2 cellular contexts compared by ENCODE assay signal in the genomic region with DNA sequence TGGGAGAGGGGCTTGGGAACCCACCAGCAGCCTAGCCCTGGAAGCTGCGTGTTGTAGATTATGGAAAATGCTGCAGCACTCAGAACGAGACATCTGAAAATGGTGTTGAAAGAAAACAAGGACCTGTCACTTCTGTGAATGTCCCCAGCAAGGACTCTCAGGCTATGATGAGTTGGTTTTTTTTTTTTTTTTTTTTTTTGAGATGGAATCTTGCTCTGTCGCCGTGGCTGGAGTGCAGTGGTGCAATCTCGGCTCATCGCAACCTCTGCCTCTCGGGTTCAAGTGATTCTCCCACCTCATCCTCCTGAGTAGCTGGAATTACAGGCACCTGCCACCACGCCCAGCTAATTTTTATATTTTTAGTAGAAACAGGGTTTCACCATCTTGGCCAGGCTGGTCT.
TF ChIP-seq lines count a peak whose summit lies in the region.
"Not testable (repeated sequence)": the region's sequence is repeated elsewhere in the genome, so short reads cannot be mapped to it uniquely, and the experiment has no call there.

No MANE protein-coding gene starts in this region.

TF ChIP-seq in K562, 482 proteins besides CTCF, POLR2A, EP300 and RAD21:
- TF ChIP-seq RCOR1 (IDR thresholded peaks at IDR 0.05; ENCODE audit: borderline replicate concordance in 1 of 2, low read depth in 2 of 2, low read length in 2 of 2) = peak in 1 of 2 experiments; percentile 61; a peak in 1 of 4 replicates
- peak; percentile 36 for TF ChIP-seq MEIS2 (IDR thresholded peaks at IDR 0.05; ENCODE audit: partially characterized antibody)
- TF ChIP-seq, protein P1, sequence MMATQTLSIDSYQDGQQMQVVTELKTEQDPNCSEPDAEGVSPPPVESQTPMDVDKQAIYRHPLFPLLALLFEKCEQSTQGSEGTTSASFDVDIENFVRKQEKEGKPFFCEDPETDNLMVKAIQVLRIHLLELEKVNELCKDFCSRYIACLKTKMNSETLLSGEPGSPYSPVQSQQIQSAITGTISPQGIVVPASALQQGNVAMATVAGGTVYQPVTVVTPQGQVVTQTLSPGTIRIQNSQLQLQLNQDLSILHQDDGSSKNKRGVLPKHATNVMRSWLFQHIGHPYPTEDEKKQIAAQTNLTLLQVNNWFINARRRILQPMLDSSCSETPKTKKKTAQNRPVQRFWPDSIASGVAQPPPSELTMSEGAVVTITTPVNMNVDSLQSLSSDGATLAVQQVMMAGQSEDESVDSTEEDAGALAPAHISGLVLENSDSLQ (IDR thresholded peaks at IDR 0.05) = peak; percentile 57
- peak in 1 of 2 experiments; percentile 53; a peak in 1 of 4 replicates for TF ChIP-seq HDAC1 (IDR thresholded peaks at IDR 0.05)
- TF ChIP-seq, protein P2, sequence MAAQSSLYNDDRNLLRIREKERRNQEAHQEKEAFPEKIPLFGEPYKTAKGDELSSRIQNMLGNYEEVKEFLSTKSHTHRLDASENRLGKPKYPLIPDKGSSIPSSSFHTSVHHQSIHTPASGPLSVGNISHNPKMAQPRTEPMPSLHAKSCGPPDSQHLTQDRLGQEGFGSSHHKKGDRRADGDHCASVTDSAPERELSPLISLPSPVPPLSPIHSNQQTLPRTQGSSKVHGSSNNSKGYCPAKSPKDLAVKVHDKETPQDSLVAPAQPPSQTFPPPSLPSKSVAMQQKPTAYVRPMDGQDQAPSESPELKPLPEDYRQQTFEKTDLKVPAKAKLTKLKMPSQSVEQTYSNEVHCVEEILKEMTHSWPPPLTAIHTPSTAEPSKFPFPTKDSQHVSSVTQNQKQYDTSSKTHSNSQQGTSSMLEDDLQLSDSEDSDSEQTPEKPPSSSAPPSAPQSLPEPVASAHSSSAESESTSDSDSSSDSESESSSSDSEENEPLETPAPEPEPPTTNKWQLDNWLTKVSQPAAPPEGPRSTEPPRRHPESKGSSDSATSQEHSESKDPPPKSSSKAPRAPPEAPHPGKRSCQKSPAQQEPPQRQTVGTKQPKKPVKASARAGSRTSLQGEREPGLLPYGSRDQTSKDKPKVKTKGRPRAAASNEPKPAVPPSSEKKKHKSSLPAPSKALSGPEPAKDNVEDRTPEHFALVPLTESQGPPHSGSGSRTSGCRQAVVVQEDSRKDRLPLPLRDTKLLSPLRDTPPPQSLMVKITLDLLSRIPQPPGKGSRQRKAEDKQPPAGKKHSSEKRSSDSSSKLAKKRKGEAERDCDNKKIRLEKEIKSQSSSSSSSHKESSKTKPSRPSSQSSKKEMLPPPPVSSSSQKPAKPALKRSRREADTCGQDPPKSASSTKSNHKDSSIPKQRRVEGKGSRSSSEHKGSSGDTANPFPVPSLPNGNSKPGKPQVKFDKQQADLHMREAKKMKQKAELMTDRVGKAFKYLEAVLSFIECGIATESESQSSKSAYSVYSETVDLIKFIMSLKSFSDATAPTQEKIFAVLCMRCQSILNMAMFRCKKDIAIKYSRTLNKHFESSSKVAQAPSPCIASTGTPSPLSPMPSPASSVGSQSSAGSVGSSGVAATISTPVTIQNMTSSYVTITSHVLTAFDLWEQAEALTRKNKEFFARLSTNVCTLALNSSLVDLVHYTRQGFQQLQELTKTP (IDR thresholded peaks at IDR 0.05; ENCODE audit: low read depth in 1 of 2, partially characterized antibody in 2 of 2) = peak in 1 of 2 experiments; percentile 82
- TF ChIP-seq C11orf30 (IDR thresholded peaks at IDR 0.05; ENCODE audit: low read depth) = peak; percentile 58; the same call in 1 of the 2 replicates
- TF ChIP-seq ADNP (tag; IDR thresholded peaks at IDR 0.05) = 0 out of 2 replicates have a peak, but pooled peaks have one; percentile 21
- peak; percentile 18; the same call in 1 of the 2 replicates for TF ChIP-seq SMARCE1 (IDR thresholded peaks at IDR 0.05)
- TF ChIP-seq NFIC (IDR thresholded peaks at IDR 0.05) = peak; percentile 37; the same call in 1 of the 2 replicates
- TF ChIP-seq TRIM24 (IDR thresholded peaks at IDR 0.05) = 0 out of 4 replicates have a peak, but pooled peaks of 1 of the 2 experiments have one; percentile 17
- TF ChIP-seq NR2C2 (CRISPR knock-in tag; IDR thresholded peaks at IDR 0.05) = not testable (repeated sequence)
- 0 out of 2 replicates have a peak, but pooled peaks have one; percentile 24 for TF ChIP-seq NR2C2 (tag; IDR thresholded peaks at IDR 0.05)
- peak; percentile 81 for TF ChIP-seq CEBPB (tag; IDR thresholded peaks at IDR 0.05)
- peak; percentile 70 for TF ChIP-seq NFE2 (IDR thresholded peaks at IDR 0.05; ENCODE audit: low read depth)
- peak; percentile 94 for TF ChIP-seq ZNF384 (IDR thresholded peaks at IDR 0.05; ENCODE audit: low read depth, low read length)
- peak; percentile 64; the same call in 1 of the 2 replicates for TF ChIP-seq HDAC2 (IDR thresholded peaks at IDR 0.05)
- TF ChIP-seq MAFF (IDR thresholded peaks at IDR 0.05; ENCODE audit: low read length) = peak; percentile 29; the same call in 1 of the 2 replicates
- TF ChIP-seq, protein P3, sequence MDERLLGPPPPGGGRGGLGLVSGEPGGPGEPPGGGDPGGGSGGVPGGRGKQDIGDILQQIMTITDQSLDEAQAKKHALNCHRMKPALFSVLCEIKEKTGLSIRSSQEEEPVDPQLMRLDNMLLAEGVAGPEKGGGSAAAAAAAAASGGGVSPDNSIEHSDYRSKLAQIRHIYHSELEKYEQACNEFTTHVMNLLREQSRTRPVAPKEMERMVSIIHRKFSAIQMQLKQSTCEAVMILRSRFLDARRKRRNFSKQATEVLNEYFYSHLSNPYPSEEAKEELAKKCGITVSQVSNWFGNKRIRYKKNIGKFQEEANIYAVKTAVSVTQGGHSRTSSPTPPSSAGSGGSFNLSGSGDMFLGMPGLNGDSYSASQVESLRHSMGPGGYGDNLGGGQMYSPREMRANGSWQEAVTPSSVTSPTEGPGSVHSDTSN (CRISPR knock-in tag; IDR thresholded peaks at IDR 0.05; ENCODE audit: low read depth) = not testable (repeated sequence)
- TF ChIP-seq, protein P3 (tag; conservative IDR thresholded peaks at IDR 0.05; ENCODE audit: low read depth) = peak; percentile 49; the same call in 1 of the 2 replicates
- TF ChIP-seq ZNF316 (IDR thresholded peaks at IDR 0.05) = peak; percentile 77
- peak; percentile 84 to 85 for TF ChIP-seq KDM1A (IDR thresholded peaks at IDR 0.05)
- TF ChIP-seq MAFG (tag; conservative IDR thresholded peaks at IDR 0.05) = peak; percentile 70
- peak; percentile 15; the same call in 1 of the 2 replicates for TF ChIP-seq CBFA2T3 (IDR thresholded peaks at IDR 0.05)
- peak; percentile 24; the same call in 1 of the 2 replicates for TF ChIP-seq ARID1B (IDR thresholded peaks at IDR 0.05)
- TF ChIP-seq CEBPG (CRISPR knock-in tag; IDR thresholded peaks at IDR 0.05) = peak; percentile 42; the same call in 1 of the 2 replicates
- TF ChIP-seq CEBPG (tag; conservative IDR thresholded peaks at IDR 0.05 in 1 of 2, IDR thresholded peaks at IDR 0.05 in 1 of 2) = peak in 1 of 2 experiments; percentile 53; a peak in 1 of 4 replicates
TF ChIP-seq in K562: peak in this region for 23; not testable (repeated sequence) for 459.

TF ChIP-seq in neural cell, 6 proteins besides CTCF, POLR2A, EP300 and RAD21:
- peak; percentile 5 for TF ChIP-seq POLR2AphosphoS5 (IDR thresholded peaks at IDR 0.05)
TF ChIP-seq in neural cell: peak in this region for 1; not testable (repeated sequence) for 5.
